Comparison of ENCODE assay signal across 12 cellular contexts in the genomic region with DNA sequence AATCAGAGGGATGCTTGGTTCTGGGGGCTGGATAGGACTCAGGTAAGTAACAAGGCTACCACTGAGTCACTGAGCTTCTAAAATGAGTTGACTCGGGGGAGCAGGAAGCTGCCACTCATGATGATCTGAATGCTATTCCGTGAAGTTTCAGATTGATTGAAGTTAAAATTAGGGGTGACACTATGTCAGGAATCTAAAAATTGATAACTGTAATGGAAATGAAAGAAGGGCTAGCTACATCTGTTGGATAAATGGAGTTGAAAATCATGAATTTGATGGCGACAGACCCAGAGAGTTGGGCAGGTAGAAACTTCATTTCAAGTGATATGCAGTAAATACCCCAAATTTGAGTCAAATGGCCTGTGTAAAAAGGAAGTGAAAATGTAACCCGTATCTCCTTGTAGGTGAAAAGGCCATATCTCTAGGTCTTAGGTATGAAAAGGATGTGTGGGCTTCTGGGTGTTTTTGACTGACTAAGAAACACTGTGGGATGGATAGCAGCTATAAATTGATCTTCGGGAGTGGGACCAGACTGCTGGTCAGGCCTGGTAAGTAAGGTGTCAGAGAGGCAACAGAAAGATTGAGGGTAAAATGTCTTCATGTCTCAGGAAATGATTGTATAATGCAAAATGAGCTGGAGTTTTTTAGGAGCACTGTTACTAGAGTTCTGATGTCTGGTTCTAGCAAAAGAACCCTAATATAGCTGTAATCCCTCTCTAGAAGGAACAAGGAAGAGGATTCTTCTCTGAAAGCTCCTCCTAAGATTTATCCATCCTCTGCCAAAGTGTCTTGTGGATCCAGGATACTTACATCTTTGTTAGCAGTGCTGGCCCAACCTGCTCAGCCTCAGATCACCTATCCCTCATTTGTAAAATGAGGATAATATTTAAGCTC. TPM values are rescaled to one million over a fixed set of nuclear protein-coding genes. Genes with fewer than 3 reads are reported as not detected.
A peak's percentile ranks its signal among the peaks of the same experiment; 100 is the strongest.
DNase-seq lines count a peak whose midpoint lies in the region; ATAC-seq, FAIRE-seq and TF ChIP-seq lines count a peak whose summit lies in the region.
"Had no signal": no experiment of that assay in that cellular context is flagged by ENCODE, and none has a peak within 500 bp of the region (broad histone marks: within the 10 kb centered on the region; RNA-seq: fewer than 3 reads in every experiment).

No MANE protein-coding gene starts in this region.

- H3K79me2 ChIP-seq in OCI-LY7 (ENCODE audit: insufficient read depth, low read depth, low read length) (peaks cover 36% of the 10 kb centered on the region; the same call in 1 of the 2 replicates), PC-9 (ENCODE audit: low read depth) (no peaks in the 10 kb centered on the region)

- no peak for DNase-seq in activated naive CD4-positive, alpha-beta T cell treated with Interleukin-2 at 50 U/mL for 16 hours
- peak; percentile 79 for DNase-seq in OCI-LY7 (ENCODE audit: low spot score)
- no peak for DNase-seq in stimulated activated naive CD8-positive, alpha-beta T cell treated with anti-CD3 and anti-CD28 coated beads, Interleukin-15, amount 100 ng/mL, for 72 hours
- no peak for DNase-seq in D721Med (ENCODE audit: insufficient read length, low spot score)
- DNase-seq in cerebellar nuclear complex (lab: John Stamatoyannopoulos, UW): no peak
- no peak for DNase-seq in PC-9
- DNase-seq: activated CD4-positive, alpha-beta T cell treated with anti-CD3 and anti-CD28 coated beads for 48 hours; esophagus squamous epithelium had no signal

- H3K4me1 ChIP-seq in OCI-LY7 (ENCODE audit: insufficient read depth, low read length, poor library complexity, severe bottlenecking) (peaks cover 84% of the 10 kb centered on the region), PC-9 (replicated peaks; ENCODE audit: insufficient read depth) (peaks cover 5% of the 10 kb centered on the region)

- H3K9me3 ChIP-seq in OCI-LY7 (ENCODE audit: low read length) (no peaks in the 10 kb centered on the region), PC-9 (ENCODE audit: insufficient read depth, low read depth) (no peaks in the 10 kb centered on the region)
- H3K9me3 ChIP-seq: esophagus squamous epithelium, thoracic aorta had no signal

- H4K20me1 ChIP-seq in OCI-LY7 (ENCODE audit: insufficient read depth, low read length) (no peaks in the 10 kb centered on the region), PC-9 (ENCODE audit: insufficient read depth) (no peaks in the 10 kb centered on the region)

- peak overlapping the region; percentile 85 for H3K4me2 ChIP-seq in OCI-LY7 (ENCODE audit: low read length)
- no peak overlapping the region for H3K4me2 ChIP-seq in PC-9

- BruUV-seq in OCI-LY7 (replicated peaks; lab: Mats Ljungman, UMichigan) (TSS peak; percentile 88), PC-9 (replicated peaks; lab: Mats Ljungman, UMichigan) (no TSS peak)

- H3K9me2 ChIP-seq in OCI-LY7 (ENCODE audit: insufficient read depth, low read length): no peaks in the 10 kb centered on the region
- H3K9me2 ChIP-seq in PC-9 (ENCODE audit: insufficient read depth): no peaks in the 10 kb centered on the region

- H3K4me3 Mint-ChIP-seq in activated naive CD4-positive, alpha-beta T cell treated with anti-CD3 and anti-CD28 coated beads, Interleukin-2, amount 50 U/mL, for 24 hours: peak overlapping the region; percentile 87
- H3K4me3 Mint-ChIP-seq in stimulated activated naive CD8-positive, alpha-beta T cell treated with anti-CD3 and anti-CD28 coated beads, Interleukin-15, amount 100 ng/mL, for 72 hours: peak overlapping the region; percentile 74 to 88

- intact Hi-C loops in OCI-LY7 (cut with micrococcal nuclease; ENCODE audit: unreplicated experiment) (loop anchor here (1.0 to 2.0 kb wide), 2 partner anchors 25 to 59 kb away; no protein-coding TSS in a partner anchor), PC-9 (cut with micrococcal nuclease; ENCODE audit: unreplicated experiment) (no loop called here)

- H3K4me1 Mint-ChIP-seq in activated naive CD4-positive, alpha-beta T cell treated with anti-CD3 and anti-CD28 coated beads, Interleukin-2, amount 50 U/mL, for 24 hours: peaks cover 88% of the 10 kb centered on the region
- peaks cover 86% of the 10 kb centered on the region for H3K4me1 Mint-ChIP-seq in stimulated activated naive CD8-positive, alpha-beta T cell treated with anti-CD3 and anti-CD28 coated beads, Interleukin-15, amount 100 ng/mL, for 72 hours

- H3K27me3 Mint-ChIP-seq in activated naive CD4-positive, alpha-beta T cell treated with anti-CD3 and anti-CD28 coated beads, Interleukin-2, amount 50 U/mL, for 24 hours: no peaks in the 10 kb centered on the region
- no peaks in the 10 kb centered on the region for H3K27me3 Mint-ChIP-seq in stimulated activated naive CD8-positive, alpha-beta T cell treated with anti-CD3 and anti-CD28 coated beads, Interleukin-15, amount 100 ng/mL, for 72 hours

- CTCF ChIA-PET in OCI-LY7 (lab: Charles Lee; ENCODE audit: unreplicated experiment): interaction anchor here (0.6 to 3.3 kb wide), 12 partner anchors 10 to 142 kb away, joined by 3 to 19 read pairs (median 5); no protein-coding TSS in a partner anchor
- CTCF ChIA-PET in PC-9 (lab: Charles Lee): no interaction called here

- H2AFZ ChIP-seq in OCI-LY7 (ENCODE audit: low read length) (peak overlapping the region; percentile 63; the same call in 1 of the 2 replicates), PC-9 (no peak overlapping the region)

- H3K36me3 ChIP-seq in OCI-LY7 (ENCODE audit: insufficient read depth, low read length): peaks cover 13% of the 10 kb centered on the region
- H3K36me3 ChIP-seq in PC-9 (ENCODE audit: low read depth): no peaks in the 10 kb centered on the region
- H3K36me3 ChIP-seq: esophagus squamous epithelium, thoracic aorta had no signal

- no peaks in the 10 kb centered on the region for H3K9me3 Mint-ChIP-seq in activated naive CD4-positive, alpha-beta T cell treated with anti-CD3 and anti-CD28 coated beads, Interleukin-2, amount 50 U/mL, for 24 hours
- no peaks in the 10 kb centered on the region for H3K9me3 Mint-ChIP-seq in stimulated activated naive CD8-positive, alpha-beta T cell treated with anti-CD3 and anti-CD28 coated beads, Interleukin-15, amount 100 ng/mL, for 72 hours

- H3K4me3 ChIP-seq in OCI-LY7 (ENCODE audit: low read depth, low read length, poor library complexity, severe bottlenecking) (peak overlapping the region; percentile 70), PC-9 (no peak overlapping the region)
- H3K4me3 ChIP-seq: esophagus squamous epithelium, thoracic aorta had no signal

- peak overlapping the region; percentile 88 for H3K27ac ChIP-seq in OCI-LY7 (ENCODE audit: low read depth, low read length, poor library complexity, severe bottlenecking)
- H3K27ac ChIP-seq in PC-9: no peak overlapping the region
- H3K27ac ChIP-seq: C4-2B had no signal

- TF ChIP-seq CTCF in OCI-LY7 (conservative IDR thresholded peaks at IDR 0.05; ENCODE audit: low read length) (no peak), D721Med (IDR thresholded peaks at IDR 0.05; ENCODE audit: insufficient read depth, missing control alignments) (no peak), PC-9 (conservative IDR thresholded peaks at IDR 0.05) (no peak)

- H3K27me3 ChIP-seq in PC-9 (ENCODE audit: insufficient read depth, low read depth): no peaks in the 10 kb centered on the region
- H3K27me3 ChIP-seq: esophagus squamous epithelium had no signal

- FAIRE-seq in D721Med (lab: Jason Lieb, UNC): no peak

- peak overlapping the region; percentile 96 for H3K27ac Mint-ChIP-seq in activated naive CD4-positive, alpha-beta T cell treated with anti-CD3 and anti-CD28 coated beads, Interleukin-2, amount 50 U/mL, for 24 hours
- peak overlapping the region; percentile 93 to 98 for H3K27ac Mint-ChIP-seq in stimulated activated naive CD8-positive, alpha-beta T cell treated with anti-CD3 and anti-CD28 coated beads, Interleukin-15, amount 100 ng/mL, for 72 hours

- no peaks in the 10 kb centered on the region for H3F3A ChIP-seq in PC-9 (ENCODE audit: insufficient read depth, low read depth)

- POLR2A ChIA-PET in OCI-LY7 (lab: Charles Lee) (interaction anchor here (0.7 to 5.9 kb wide), 35 partner anchors 8 to 281 kb away, joined by 3 to 101 read pairs (median 4); a partner anchor contains a TSS), PC-9 (lab: Charles Lee; ENCODE audit: unreplicated experiment) (no interaction called here)

- peaks cover 63% of the 10 kb centered on the region for H3K36me3 Mint-ChIP-seq in activated naive CD4-positive, alpha-beta T cell treated with anti-CD3 and anti-CD28 coated beads, Interleukin-2, amount 50 U/mL, for 24 hours

- ATAC-seq in HG02678 (IDR thresholded peaks at IDR 0.05; ENCODE audit: unreplicated experiment): peak; percentile 73
- ATAC-seq in stimulated activated naive CD8-positive, alpha-beta T cell treated with anti-CD3 and anti-CD28 coated beads, Interleukin-15, amount 100 ng/mL, for 72 hours: peak; percentile 82

RNA-seq across cellular contexts. Expression of a gene that starts 57.3 kb away (rescaled TPM):
- 88.6 and 154 TPM in 2 replicates for total RNA-seq in OCI-LY7 (2014; rRNA removed; shearing (Covaris generic))
- total RNA-seq in OCI-LY7 (2022) (115 and 117 TPM in 2 replicates), PC-9 (2021) (129 and 155 TPM in 2 replicates)
